27 cellular contexts compared by ENCODE assay signal in genomic region chr3:172282850-172283249, GRCh38.
"Had no signal": no experiment of that assay in that cellular context is flagged by ENCODE, and none has a peak within 500 bp of the region (broad histone marks: within the 10 kb centered on the region; RNA-seq: fewer than 3 reads in every experiment).

No MANE protein-coding gene starts in this region.

- H3K27ac Mint-ChIP-seq: activated CD4-positive, alpha-beta T cell treated with anti-CD3 and anti-CD28 coated beads for 36 hours; activated naive CD4-positive, alpha-beta T cell treated with anti-CD3 and anti-CD28 coated beads, Interleukin-2, amount 10 ng/mL, durations not matched to agents 7 days and 5 days; activated naive CD8-positive, alpha-beta T cell treated with anti-CD3 and anti-CD28 coated beads, Interleukin-2, amount 10 ng/mL, durations not matched to agents 7 days and 5 days; naive thymus-derived CD8-positive, alpha-beta T cell; type B pancreatic cell had no signal

- H3K4me3 Mint-ChIP-seq: activated CD4-positive, alpha-beta T cell treated with anti-CD3 and anti-CD28 coated beads for 36 hours; activated naive CD4-positive, alpha-beta T cell treated with anti-CD3 and anti-CD28 coated beads, Interleukin-2, amount 10 ng/mL, durations not matched to agents 7 days and 5 days; activated naive CD8-positive, alpha-beta T cell treated with anti-CD3 and anti-CD28 coated beads, Interleukin-2, amount 10 ng/mL, durations not matched to agents 7 days and 5 days; naive thymus-derived CD8-positive, alpha-beta T cell; type B pancreatic cell had no signal

- H3K4me2 ChIP-seq: hepatocyte had no signal

- H3K36me3 ChIP-seq: uterus had no signal

- H3K27me3 ChIP-seq: ascending aorta, brain microvascular endothelial cell, gastroesophageal sphincter, hepatocyte, sigmoid colon, testis, uterus had no signal

- H3K4me1 Mint-ChIP-seq: activated CD4-positive, alpha-beta T cell treated with anti-CD3 and anti-CD28 coated beads for 36 hours; activated naive CD4-positive, alpha-beta T cell treated with anti-CD3 and anti-CD28 coated beads, Interleukin-2, amount 10 ng/mL, durations not matched to agents 7 days and 5 days; activated naive CD8-positive, alpha-beta T cell treated with anti-CD3 and anti-CD28 coated beads, Interleukin-2, amount 10 ng/mL, durations not matched to agents 7 days and 5 days had no signal

- FAIRE-seq: keratinocyte, small intestine had no signal

- H3K27me3 Mint-ChIP-seq: activated CD4-positive, alpha-beta T cell treated with anti-CD3 and anti-CD28 coated beads for 36 hours; activated naive CD4-positive, alpha-beta T cell treated with anti-CD3 and anti-CD28 coated beads, Interleukin-2, amount 10 ng/mL, durations not matched to agents 7 days and 5 days; activated naive CD8-positive, alpha-beta T cell treated with anti-CD3 and anti-CD28 coated beads, Interleukin-2, amount 10 ng/mL, durations not matched to agents 7 days and 5 days; naive thymus-derived CD8-positive, alpha-beta T cell had no signal

- ATAC-seq: activated CD4-positive, alpha-beta T cell treated with anti-CD3 and anti-CD28 coated beads for 36 hours; gastroesophageal sphincter; left colon; naive thymus-derived CD8-positive, alpha-beta T cell had no signal

- H3K36me3 Mint-ChIP-seq: activated naive CD4-positive, alpha-beta T cell treated with anti-CD3 and anti-CD28 coated beads, Interleukin-2, amount 10 ng/mL, durations not matched to agents 7 days and 5 days had no signal

- H3K9me3 ChIP-seq: ascending aorta, gastroesophageal sphincter, sigmoid colon, testis, uterus had no signal

- H3K9me3 Mint-ChIP-seq: activated naive CD4-positive, alpha-beta T cell treated with anti-CD3 and anti-CD28 coated beads, Interleukin-2, amount 10 ng/mL, durations not matched to agents 7 days and 5 days; activated naive CD8-positive, alpha-beta T cell treated with anti-CD3 and anti-CD28 coated beads, Interleukin-2, amount 10 ng/mL, durations not matched to agents 7 days and 5 days; naive thymus-derived CD8-positive, alpha-beta T cell; type B pancreatic cell had no signal

- H3K27ac ChIP-seq: brain microvascular endothelial cell, gastroesophageal sphincter, hepatocyte, sigmoid colon, testis, uterus had no signal

- H3K4me3 ChIP-seq: ascending aorta, gastroesophageal sphincter, hepatocyte, sigmoid colon, testis, uterus had no signal

- H2AFZ ChIP-seq: hepatocyte had no signal

- DNase-seq: activated CD4-positive, alpha-beta T cell treated with anti-CD3 and anti-CD28 coated beads for 36 hours; activated CD4-positive, alpha-beta T cell treated with anti-CD3 and anti-CD28 coated beads, Interleukin-2, amount 50 U/mL, for 4 hours; activated CD4-positive, CD25-positive, alpha-beta regulatory T cell; activated CD8-positive, alpha-beta memory T cell treated with anti-CD3 and anti-CD28 coated beads for 24 hours; activated effector memory CD4-positive, alpha-beta T cell treated with anti-CD3 and anti-CD28 coated beads, Interleukin-2, amount 50 U/mL, for 16 hours; activated naive CD4-positive, alpha-beta T cell treated with anti-CD3 and anti-CD28 coated beads, Interleukin-2, amount 10 ng/mL, durations not matched to agents 7 days and 5 days; activated naive CD8-positive, alpha-beta T cell treated with anti-CD3 and anti-CD28 coated beads, Interleukin-2, amount 10 ng/mL, durations not matched to agents 7 days and 5 days; brain microvascular endothelial cell; central memory CD4-positive, alpha-beta T cell; dermis blood vessel endothelial cell; effector CD4-positive, alpha-beta T cell; erythroblast; left colon; naive thymus-derived CD8-positive, alpha-beta T cell; retina; sigmoid colon; small intestine; stimulated activated CD4-positive, alpha-beta T cell treated with anti-CD3 and anti-CD28 coated beads, Interleukin-15, amount 100 ng/mL, for 24 hours; stimulated activated CD4-positive, alpha-beta T cell treated with anti-CD3 and anti-CD28 coated beads, Interleukin-2, amount 100 ng/mL, for 24 hours; stimulated activated naive CD4-positive, alpha-beta T cell; testis; uterus had no signal
